20 cellular contexts compared by ENCODE assay signal in genomic region chr10:13950543-13950939, GRCh38.
DNase-seq lines count a peak whose midpoint lies in the region; ATAC-seq and TF ChIP-seq lines count a peak whose summit lies in the region.
"Had no signal": no experiment of that assay in that cellular context is flagged by ENCODE, and none has a peak within 500 bp of the region (broad histone marks: within the 10 kb centered on the region; RNA-seq: fewer than 3 reads in every experiment).

No MANE protein-coding gene starts in this region.

- peaks cover 17% of the 10 kb centered on the region for H3K9me1 ChIP-seq in IMR-90 (ENCODE audit: insufficient read depth, low read length)

- H4K8ac ChIP-seq in IMR-90 (ENCODE audit: low read depth in 2 of 2, low read length in 2 of 2): peak overlapping the region; percentile 45 to 54; a peak in 2 of 4 replicates

- H3K4me1 ChIP-seq in IMR-90 (ENCODE audit: control insufficient read depth, insufficient read depth, low read length): peaks cover 18% of the 10 kb centered on the region
- H3K4me1 ChIP-seq: parathyroid adenoma, thyroid gland had no signal

- peaks cover 3% of the 10 kb centered on the region for H3K27me3 Mint-ChIP-seq in nephron (ENCODE audit: low read depth)
- H3K27me3 Mint-ChIP-seq: activated naive CD4-positive, alpha-beta T cell treated with anti-CD3 and anti-CD28 coated beads, Interleukin-2, amount 50 U/mL, for 24 hours had no signal

- no peak overlapping the region for H3K56ac ChIP-seq in IMR-90 (ENCODE audit: extremely low read depth, insufficient read depth, low read length)

- no peak for ATAC-seq in IMR-90 (ENCODE audit: low read depth)
- ATAC-seq in HG02759 (IDR thresholded peaks at IDR 0.05; ENCODE audit: unreplicated experiment): no peak
- no peak for ATAC-seq in GM19035 (IDR thresholded peaks at IDR 0.05; ENCODE audit: unreplicated experiment)
- ATAC-seq: activated T-cell treated with anti-CD3 and anti-CD28 coated beads, Interleukin-2, amount 50 U/mL, for 72 hours; naive thymus-derived CD4-positive, alpha-beta T cell; PC-3 had no signal

- peak overlapping the region; percentile 34; the same call in 1 of the 2 replicates for H3K18ac ChIP-seq in IMR-90 (ENCODE audit: low read depth, low read length)

- peaks cover 3% of the 10 kb centered on the region for H3K9me3 Mint-ChIP-seq in nephron
- H3K9me3 Mint-ChIP-seq: activated naive CD4-positive, alpha-beta T cell treated with anti-CD3 and anti-CD28 coated beads, Interleukin-2, amount 50 U/mL, for 24 hours had no signal

- no peaks in the 10 kb centered on the region for H4K20me1 ChIP-seq in IMR-90 (ENCODE audit: insufficient read depth, low read length)

- H3K9ac ChIP-seq in IMR-90 (ENCODE audit: low read depth, low read length): no peak overlapping the region
- H3K9ac ChIP-seq: parathyroid adenoma had no signal

- H2AK5ac ChIP-seq in IMR-90 (ENCODE audit: low read depth, low read length): peak overlapping the region; percentile 93

- peak overlapping the region; percentile 48 for H3K4ac ChIP-seq in IMR-90 (ENCODE audit: low read depth, low read length)

- DNase-seq in AG04450 (ENCODE audit: low read depth, low spot score) (no peak), IMR-90 (no peak), coronary artery (ENCODE audit: low spot score) (no peak), SHP77 (lab: John Stamatoyannopoulos, UW) (no peak)
- no peak for DNase-seq in activated CD4-positive, alpha-beta T cell treated with anti-CD3 and anti-CD28 coated beads for 4 hours
- DNase-seq: activated T-cell treated with anti-CD3 and anti-CD28 coated beads, Interleukin-2, amount 50 U/mL, for 72 hours; GDM1; hippocampal formation; KG1; naive thymus-derived CD4-positive, alpha-beta T cell; NCI-H187 treated with DMSO at 0.1 percent for 48 hours; stimulated activated naive CD4-positive, alpha-beta T cell; thyroid gland had no signal

- H3K79me1 ChIP-seq in IMR-90 (ENCODE audit: low read depth in 1 of 2, low read length in 2 of 2): peaks cover 0 to 24% of the 10 kb centered on the region in 2 experiments; a peak in 2 of 4 replicates

- no peak overlapping the region for H2AFZ ChIP-seq in IMR-90 (replicated peaks; ENCODE audit: low read length, poor library complexity)
- H2AFZ ChIP-seq: parathyroid adenoma had no signal

- H4K91ac ChIP-seq in IMR-90 (ENCODE audit: insufficient read depth, low read depth, low read length): peak overlapping the region; percentile 20

- H3K9me3 ChIP-seq in AG04450 (ENCODE audit: control insufficient read depth, insufficient read depth, low read length) (peaks cover 4% of the 10 kb centered on the region; the same call in 1 of the 2 replicates), IMR-90 (ENCODE audit: control insufficient read depth, insufficient read depth, low read length) (no peaks in the 10 kb centered on the region)
- H3K9me3 ChIP-seq: thyroid gland had no signal

- BruUV-seq in IMR-90 (replicated peaks; lab: Mats Ljungman, UMichigan): no TSS peak

- H2BK5ac ChIP-seq in IMR-90 (ENCODE audit: low read depth, low read length, poor library complexity, severe bottlenecking): peak overlapping the region; percentile 35

- intact Hi-C loops in IMR-90 (cut with micrococcal nuclease): no loop called here

- H3K4me1 Mint-ChIP-seq in nephron: peaks cover 34% of the 10 kb centered on the region

- H3K27ac Mint-ChIP-seq in nephron: peak overlapping the region; percentile 4 to 80 (median 32)
- H3K27ac Mint-ChIP-seq: activated T-cell treated with anti-CD3 and anti-CD28 coated beads, Interleukin-2, amount 50 U/mL, for 72 hours; naive thymus-derived CD4-positive, alpha-beta T cell had no signal

- H2AK9ac ChIP-seq in IMR-90 (replicated peaks; ENCODE audit: low read depth, low read length, poor library complexity): no peak overlapping the region

- peak overlapping the region; percentile 53; the same call in 1 of the 2 replicates for H3K4me2 ChIP-seq in IMR-90 (ENCODE audit: low read depth, low read length)

- WGBS in IMR-90 (ENCODE audit: extremely low coverage in 2 of 2, insufficient read length in 1 of 2), 2 experiments: no CpG with 5 or more reads among the region's 4 CpGs

- CTCF ChIA-PET in AG04450 (lab: Charles Lee): no interaction called here
- CTCF ChIA-PET in IMR-90 (lab: Yijun Ruan, JAX): interaction anchor here (0.6 to 1.0 kb wide), 2 partner anchors 89 to 291 kb away, joined by 3 to 4 read pairs; no protein-coding TSS in a partner anchor

- no peak overlapping the region for H3K4me3 Mint-ChIP-seq in nephron
- H3K4me3 Mint-ChIP-seq: activated naive CD4-positive, alpha-beta T cell treated with anti-CD3 and anti-CD28 coated beads, Interleukin-2, amount 50 U/mL, for 24 hours; activated T-cell treated with anti-CD3 and anti-CD28 coated beads, Interleukin-2, amount 50 U/mL, for 72 hours; naive thymus-derived CD4-positive, alpha-beta T cell had no signal

- peak overlapping the region; percentile 50 for H2BK20ac ChIP-seq in IMR-90 (ENCODE audit: low read depth, low read length)

- H2BK120ac ChIP-seq in IMR-90 (ENCODE audit: low read depth, low read length): peak overlapping the region; percentile 11

- no peak for TF ChIP-seq POLR2A in IMR-90 (IDR thresholded peaks at IDR 0.05; ENCODE audit: low read depth, low read length)

- peak overlapping the region; percentile 46; the same call in 1 of the 3 replicates for H2BK15ac ChIP-seq in IMR-90 (ENCODE audit: low read depth, low read length)

- peak overlapping the region; percentile 22; the same call in 1 of the 2 replicates for H4K5ac ChIP-seq in IMR-90 (ENCODE audit: low read depth, low read length)

- no peak overlapping the region for H3K23ac ChIP-seq in IMR-90 (ENCODE audit: low read depth, low read length)

- H3K27me3 ChIP-seq in AG04450 (ENCODE audit: control insufficient read depth, insufficient read depth, low read length) (no peaks in the 10 kb centered on the region), IMR-90 (ENCODE audit: control insufficient read depth, insufficient read depth, low read length) (no peaks in the 10 kb centered on the region)
- H3K27me3 ChIP-seq: thyroid gland had no signal

- dilution Hi-C loops in IMR-90 (cut with HindIII; ENCODE audit: low sequenced_read_pairs, unreplicated experiment): no loop called here

- H3K14ac ChIP-seq in IMR-90 (replicated peaks; ENCODE audit: low read depth, low read length): peak overlapping the region; percentile 64

- POLR2A ChIA-PET in AG04450 (lab: Yijun Ruan, JAX): interaction anchor here (0.5 kb wide), 1 partner anchor 72 kb away, joined by 8 read pairs; no protein-coding TSS in a partner anchor
- POLR2A ChIA-PET in IMR-90 (lab: Charles Lee; ENCODE audit: unreplicated experiment): no interaction called here

- H3K4me3 ChIP-seq in AG04450 (ENCODE audit: low read depth, low read length) (no peak overlapping the region), IMR-90 (ENCODE audit: insufficient read depth, low read depth, low read length) (no peak overlapping the region), coronary artery (no peak overlapping the region)
- H3K4me3 ChIP-seq: thyroid gland had no signal

- in situ Hi-C loops in IMR-90 (cut with MboI; ENCODE audit: low sequenced_read_pairs): no loop called here

- H3K36me3 Mint-ChIP-seq in nephron (ENCODE audit: low read depth): peaks cover 27% of the 10 kb centered on the region
- H3K36me3 Mint-ChIP-seq: CD14-positive monocyte had no signal

- H3K36me3 ChIP-seq in IMR-90 (ENCODE audit: control insufficient read depth, insufficient read depth, low read length): no peaks in the 10 kb centered on the region
- H3K36me3 ChIP-seq: thyroid gland had no signal

- H3K27ac ChIP-seq in AG04450 (ENCODE audit: low read depth, low read length) (peak overlapping the region; percentile 25), IMR-90 (ENCODE audit: insufficient read depth, low read length) (no peak overlapping the region), coronary artery (peak overlapping the region; percentile 54 to 78)
- H3K27ac ChIP-seq: parathyroid adenoma, thyroid gland had no signal

- TF ChIP-seq CTCF in AG04450 (IDR thresholded peaks at IDR 0.05; ENCODE audit: low read depth, low read length) (no peak), IMR-90 (conservative IDR thresholded peaks at IDR 0.05; ENCODE audit: low read depth, low read length) (no peak), coronary artery (IDR thresholded peaks at IDR 0.05) (no peak), nephron (IDR thresholded peaks at IDR 0.05; ENCODE audit: unreplicated experiment in 3 of 3) (no peak)

- no peak for TF ChIP-seq RAD21 in IMR-90 (IDR thresholded peaks at IDR 0.05; ENCODE audit: low read length)

TF ChIP-seq in IMR-90, 13 proteins besides CTCF, POLR2A, EP300 and RAD21 (continues in another document):
- TF ChIP-seq NFE2L2 (IDR thresholded peaks at IDR 0.05; ENCODE audit: low read depth, low read length): no peak
- no peak for TF ChIP-seq MAZ (IDR thresholded peaks at IDR 0.05; ENCODE audit: borderline replicate concordance, low read depth, low read length)
- no peak for TF ChIP-seq SMC3 (IDR thresholded peaks at IDR 0.05; ENCODE audit: low read depth, low read length)
- no peak for TF ChIP-seq USF2 (IDR thresholded peaks at IDR 0.05; ENCODE audit: low read depth, low read length)
- no peak for TF ChIP-seq BHLHE40 (IDR thresholded peaks at IDR 0.05; ENCODE audit: low read depth, low read length)
- TF ChIP-seq MAFK (IDR thresholded peaks at IDR 0.05; ENCODE audit: low read depth, low read length): no peak
- TF ChIP-seq ELK1 (IDR thresholded peaks at IDR 0.05; ENCODE audit: borderline replicate concordance, low read depth, low read length): no peak
- TF ChIP-seq RCOR1 (IDR thresholded peaks at IDR 0.05; ENCODE audit: insufficient replicate concordance, low read length): no peak
- TF ChIP-seq CHD1 (IDR thresholded peaks at IDR 0.05; ENCODE audit: low read depth, low read length): no peak
- no peak for TF ChIP-seq MXI1 (IDR thresholded peaks at IDR 0.05; ENCODE audit: borderline replicate concordance, low read depth, low read length)
- no peak for TF ChIP-seq FOS (IDR thresholded peaks at IDR 0.05; ENCODE audit: low read depth, low read length)
